Comparison of ENCODE assay signal across 1 cellular context in genomic region chr14:102826751-102827675, GRCh38.
TF ChIP-seq lines count a peak whose summit lies in the region.

No MANE protein-coding gene starts in this region.

TF ChIP-seq in HepG2, 621 proteins besides CTCF, POLR2A, EP300 and RAD21:
- TF ChIP-seq SKIL (CRISPR knock-in tag; IDR thresholded peaks at IDR 0.05; ENCODE audit: borderline replicate concordance) (no peak), NFE2L1 (CRISPR knock-in tag; IDR thresholded peaks at IDR 0.05; ENCODE audit: borderline replicate concordance) (no peak)
